In the genomic region with DNA sequence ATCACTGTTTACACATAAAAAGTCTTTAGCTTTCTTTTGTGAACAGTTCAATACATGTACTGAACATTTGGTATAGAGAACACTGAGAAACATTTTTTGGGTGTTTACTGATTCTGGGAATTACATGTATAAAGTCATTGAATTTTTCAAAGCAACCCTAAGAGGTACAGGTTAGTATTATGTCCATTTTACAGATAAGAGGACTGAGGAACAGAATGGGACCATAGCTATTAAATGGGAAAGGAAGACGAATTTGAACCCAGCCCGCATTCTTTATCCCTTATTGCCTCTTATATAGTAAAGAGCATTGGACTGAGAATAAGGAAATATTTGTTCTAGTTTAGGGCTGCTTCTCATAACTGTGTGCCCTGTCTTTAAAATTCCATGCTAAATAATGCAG, we compare ENCODE assay signal across 8 cellular contexts. TPM values are rescaled to one million over a fixed set of nuclear protein-coding genes. Genes with fewer than 3 reads are reported as not detected.
A peak's percentile ranks its signal among the peaks of the same experiment; 100 is the strongest.
DNase-seq lines count a peak whose midpoint lies in the region; ATAC-seq and TF ChIP-seq lines count a peak whose summit lies in the region.

No MANE protein-coding gene starts in this region.

- H3K4me3 ChIP-seq in liver (ENCODE audit: low read depth in 1 of 3, low read length in 3 of 3), result peak overlapping the region in 2 of 3 donors; percentile 73 to 85
- H3K4me3 ChIP-seq in transverse colon, result peak overlapping the region in 3 of 4 donors; percentile 85 to 99 (median 93)

- no peak overlapping the region for H3K27ac Mint-ChIP-seq in activated naive CD4-positive, alpha-beta T cell treated with anti-CD3 and anti-CD28 coated beads, Interleukin-2, amount 50 U/mL, for 24 hours
- H3K27ac Mint-ChIP-seq in activated T-helper 2 cell treated with anti-CD3 and anti-CD28 coated beads, Interferon-gamma antibody, Interleukin-2, Interleukin-4, amounts not matched to agents 10 μg/mL and 5 μg/mL and 100 μg/mL, durations not matched to agents 14 hours and 24 hours and 36 hours, result no peak overlapping the region

- no peak overlapping the region for H3K9ac ChIP-seq in liver (ENCODE audit: low read depth in 1 of 2, low read length in 2 of 2)

- H3K4me1 Mint-ChIP-seq in activated naive CD4-positive, alpha-beta T cell treated with anti-CD3 and anti-CD28 coated beads, Interleukin-2, amount 50 U/mL, for 24 hours, result peaks cover 35% of the 10 kb centered on the region
- peaks cover 37% of the 10 kb centered on the region for H3K4me1 Mint-ChIP-seq in activated T-helper 2 cell treated with anti-CD3 and anti-CD28 coated beads, Interferon-gamma antibody, Interleukin-2, Interleukin-4, amounts not matched to agents 10 μg/mL and 5 μg/mL and 100 μg/mL, durations not matched to agents 14 hours and 24 hours and 36 hours (ENCODE audit: low read depth)

- no peak for TF ChIP-seq EP300 in transverse colon (IDR thresholded peaks at IDR 0.05; ENCODE audit: low read depth)

- no peaks in the 10 kb centered on the region for H3K27me3 Mint-ChIP-seq in activated naive CD4-positive, alpha-beta T cell treated with anti-CD3 and anti-CD28 coated beads, Interleukin-2, amount 50 U/mL, for 24 hours
- no peaks in the 10 kb centered on the region for H3K27me3 Mint-ChIP-seq in activated T-helper 2 cell treated with anti-CD3 and anti-CD28 coated beads, Interferon-gamma antibody, Interleukin-2, Interleukin-4, amounts not matched to agents 10 μg/mL and 5 μg/mL and 100 μg/mL, durations not matched to agents 14 hours and 24 hours and 36 hours (ENCODE audit: low read depth)

- intact Hi-C loops in activated T-helper 2 cell treated with anti-CD3 and anti-CD28 coated beads, Interferon-gamma antibody, Interleukin-2, Interleukin-4, amounts not matched to agents 10 μg/mL and 5 μg/mL and 100 μg/mL, durations not matched to agents 14 hours and 24 hours and 36 hours (cut with micrococcal nuclease), result loop anchor here (1.0 to 5.0 kb wide), 2 partner anchors 33 to 576 kb away; a partner anchor contains a TSS
- intact Hi-C loops in transverse colon (cut with DNase I; ENCODE audit: low total_unique reads), result no loop called here

- H3K4me1 ChIP-seq in liver (ENCODE audit: control insufficient read depth in 4 of 4, insufficient read depth in 4 of 4, low read length in 3 of 4) (peaks cover 10 to 26% (median 18%) of the 10 kb centered on the region in 4 donors), transverse colon (peaks cover 15 to 43% (median 33%) of the 10 kb centered on the region in 4 donors)

- H3K27me3 ChIP-seq in liver (ENCODE audit: control insufficient read depth in 4 of 4, insufficient read depth in 4 of 4, low read length in 3 of 4) (no peaks in the 10 kb centered on the region), transverse colon (no peaks in the 10 kb centered on the region)

- no peaks in the 10 kb centered on the region for H3K9me3 Mint-ChIP-seq in activated naive CD4-positive, alpha-beta T cell treated with anti-CD3 and anti-CD28 coated beads, Interleukin-2, amount 50 U/mL, for 24 hours
- H3K9me3 Mint-ChIP-seq in activated T-helper 2 cell treated with anti-CD3 and anti-CD28 coated beads, Interferon-gamma antibody, Interleukin-2, Interleukin-4, amounts not matched to agents 10 μg/mL and 5 μg/mL and 100 μg/mL, durations not matched to agents 14 hours and 24 hours and 36 hours, result no peaks in the 10 kb centered on the region

- DNase-seq in activated naive CD4-positive, alpha-beta T cell treated with anti-CD3 and anti-CD28 coated beads, Interleukin-2, amount 50 U/mL, for 16 hours, result no peak
- DNase-seq in activated T-helper 2 cell treated with anti-CD3 and anti-CD28 coated beads, Interferon-gamma antibody, Interleukin-2, Interleukin-4, amounts not matched to agents 10 μg/mL and 5 μg/mL and 100 μg/mL, durations not matched to agents 14 hours and 24 hours and 36 hours (ENCODE audit: low spot score), result no peak
- DNase-seq in transverse colon, result no peak
- DNase-seq in stimulated activated CD4-positive, alpha-beta T cell treated with anti-CD3 and anti-CD28 coated beads, Interleukin-15, amount 100 ng/mL, for 24 hours, result no peak
- DNase-seq in NCI-H1417 treated with DMSO at 0.1 percent for 48 hours (lab: John Stamatoyannopoulos, UW), result no peak

- H3K27ac ChIP-seq in liver (ENCODE audit: low read depth in 1 of 2, low read length in 2 of 2) (no peak overlapping the region), transverse colon (peak overlapping the region in 3 of 4 donors; percentile 91 to 97 (median 96))

- no peaks in the 10 kb centered on the region for H3K9me3 ChIP-seq in liver (ENCODE audit: control insufficient read depth in 4 of 4, low read length in 3 of 4)
- H3K9me3 ChIP-seq in transverse colon, result no peaks in the 10 kb centered on the region

- no peak for TF ChIP-seq CTCF in liver (IDR thresholded peaks at IDR 0.05; ENCODE audit: low read depth, low read length, missing input control)
- TF ChIP-seq CTCF in transverse colon (IDR thresholded peaks at IDR 0.05), result no peak

- ATAC-seq in GM21526 (IDR thresholded peaks at IDR 0.05; ENCODE audit: low FRiP score, unreplicated experiment), result no peak

- in situ Hi-C loops in transverse colon (cut with MboI; ENCODE audit: low pct_ligation_motif_present in 1 of 4, low pct_unique_long_range_greater_than_20kb in 1 of 4, low sequenced_read_pairs in 3 of 4), result no loop called here

- 89% methylated on average over 2 of the region's 2 CpGs for WGBS in liver
- WGBS in transverse colon (ENCODE audit: low coverage in 1 of 2), 2 donors, result 56 to 73% methylated on average over 2 of the region's 2 CpGs

- no peak for TF ChIP-seq POLR2A in transverse colon (IDR thresholded peaks at IDR 0.05)

- peak overlapping the region; percentile 98 for H3K4me3 Mint-ChIP-seq in activated naive CD4-positive, alpha-beta T cell treated with anti-CD3 and anti-CD28 coated beads, Interleukin-2, amount 50 U/mL, for 24 hours
- H3K4me3 Mint-ChIP-seq in activated T-helper 2 cell treated with anti-CD3 and anti-CD28 coated beads, Interferon-gamma antibody, Interleukin-2, Interleukin-4, amounts not matched to agents 10 μg/mL and 5 μg/mL and 100 μg/mL, durations not matched to agents 14 hours and 24 hours and 36 hours (ENCODE audit: low read depth), result peak overlapping the region; percentile 99

- H3K36me3 ChIP-seq in liver (ENCODE audit: control insufficient read depth in 4 of 4, insufficient read depth in 3 of 4, low read depth in 1 of 4, low read length in 3 of 4) (peaks cover under 1 to 12% (median 9%) of the 10 kb centered on the region in 4 donors), transverse colon (peaks cover 0 to 5% (median 2%) of the 10 kb centered on the region in 4 donors)

- peaks cover 19% of the 10 kb centered on the region for H3K36me3 Mint-ChIP-seq in activated naive CD4-positive, alpha-beta T cell treated with anti-CD3 and anti-CD28 coated beads, Interleukin-2, amount 50 U/mL, for 24 hours
- peaks cover 49% of the 10 kb centered on the region for H3K36me3 Mint-ChIP-seq in activated T-helper 2 cell treated with anti-CD3 and anti-CD28 coated beads, Interferon-gamma antibody, Interleukin-2, Interleukin-4, amounts not matched to agents 10 μg/mL and 5 μg/mL and 100 μg/mL, durations not matched to agents 14 hours and 24 hours and 36 hours (ENCODE audit: low read depth)

- no peak for TF ChIP-seq RAD21 in liver (IDR thresholded peaks at IDR 0.05)

TF ChIP-seq in liver, 16 proteins besides CTCF, POLR2A, EP300 and RAD21 (continues in another document):
- TF ChIP-seq GABPA (IDR thresholded peaks at IDR 0.05 in 1 of 2, conservative IDR thresholded peaks at IDR 0.05 in 1 of 2) (no peak), TAF1 (conservative IDR thresholded peaks at IDR 0.05) (no peak)
- TF ChIP-seq, protein P1, sequence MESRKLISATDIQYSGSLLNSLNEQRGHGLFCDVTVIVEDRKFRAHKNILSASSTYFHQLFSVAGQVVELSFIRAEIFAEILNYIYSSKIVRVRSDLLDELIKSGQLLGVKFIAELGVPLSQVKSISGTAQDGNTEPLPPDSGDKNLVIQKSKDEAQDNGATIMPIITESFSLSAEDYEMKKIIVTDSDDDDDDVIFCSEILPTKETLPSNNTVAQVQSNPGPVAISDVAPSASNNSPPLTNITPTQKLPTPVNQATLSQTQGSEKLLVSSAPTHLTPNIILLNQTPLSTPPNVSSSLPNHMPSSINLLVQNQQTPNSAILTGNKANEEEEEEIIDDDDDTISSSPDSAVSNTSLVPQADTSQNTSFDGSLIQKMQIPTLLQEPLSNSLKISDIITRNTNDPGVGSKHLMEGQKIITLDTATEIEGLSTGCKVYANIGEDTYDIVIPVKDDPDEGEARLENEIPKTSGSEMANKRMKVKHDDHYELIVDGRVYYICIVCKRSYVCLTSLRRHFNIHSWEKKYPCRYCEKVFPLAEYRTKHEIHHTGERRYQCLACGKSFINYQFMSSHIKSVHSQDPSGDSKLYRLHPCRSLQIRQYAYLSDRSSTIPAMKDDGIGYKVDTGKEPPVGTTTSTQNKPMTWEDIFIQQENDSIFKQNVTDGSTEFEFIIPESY (IDR thresholded peaks at IDR 0.05), result no peak

RNA-seq across cellular contexts. Expression of a gene that starts 0.9 kb away (rescaled TPM):
- total RNA-seq in activated T-helper 2 cell treated with anti-CD3 and anti-CD28 coated beads, Interferon-gamma antibody, Interleukin-2, Interleukin-4, amounts not matched to agents 10 μg/mL and 5 μg/mL and 100 μg/mL, durations not matched to agents 14 hours and 24 hours and 36 hours, result 59.5 and 62.7 TPM in 2 replicates
- total RNA-seq in liver (10 to 100 TPM; 21.7 to 23.0 TPM), transverse colon (10 to 100 TPM; 12.7 to 80.8 (median 39.7) TPM)
- 1 to 10 TPM; 7.0 to 7.9 TPM for polyA plus RNA-seq in liver

RNA-seq across cellular contexts. Expression of a gene that starts 33.6 kb away (rescaled TPM):
- 70.2 and 71.9 TPM in 2 replicates for total RNA-seq in activated T-helper 2 cell treated with anti-CD3 and anti-CD28 coated beads, Interferon-gamma antibody, Interleukin-2, Interleukin-4, amounts not matched to agents 10 μg/mL and 5 μg/mL and 100 μg/mL, durations not matched to agents 14 hours and 24 hours and 36 hours
- total RNA-seq in liver (10 to 100 TPM; 15.9 to 18.2 TPM), transverse colon (10 to 100 TPM in 3 of 4 donors, 1 to 10 TPM in 1; 10.0 to 29.4 (median 23.6) TPM)
- 1 to 10 TPM; 3.2 to 4.9 TPM for polyA plus RNA-seq in liver

Comparison
In these comparisons a context has a peak if more than half of its experiments do, and no peak if none do; other contexts are left out.
1. H3K27ac ChIP-seq: peak in transverse colon (3 of 4); none in liver (0 of 2).